In the genomic region with DNA sequence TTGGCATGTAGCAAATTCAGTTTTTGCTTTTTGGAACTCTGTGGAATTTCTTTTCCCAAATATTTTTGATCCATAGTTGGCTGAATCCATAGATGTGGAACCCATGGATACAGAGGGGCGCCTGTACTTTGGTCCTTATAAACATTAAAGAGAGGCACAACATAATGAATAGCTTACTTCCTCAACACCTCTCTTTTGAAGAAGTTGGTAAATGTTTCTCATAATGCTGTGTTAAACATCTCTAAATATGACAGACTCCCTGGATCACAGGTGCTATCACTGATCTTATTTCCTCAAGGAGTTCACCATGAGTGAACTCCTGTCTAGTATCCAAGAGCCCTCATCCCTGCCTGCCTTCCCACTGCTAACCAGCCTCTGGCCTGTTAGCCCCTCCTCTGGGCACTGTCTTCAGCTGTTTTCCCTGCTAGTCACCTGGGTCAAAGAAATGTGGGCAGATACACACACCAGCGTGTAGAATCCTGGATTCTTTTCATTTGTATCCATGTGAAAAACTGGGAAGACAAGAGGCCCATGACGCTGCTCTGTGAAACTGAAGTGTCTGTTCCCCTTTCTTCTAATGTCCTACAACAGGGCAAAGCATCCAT, we compare ENCODE assay signal across 1 cellular context.
TF ChIP-seq lines count a peak whose summit lies in the region.

No MANE protein-coding gene starts in this region.

TF ChIP-seq in K562, 482 proteins besides CTCF, POLR2A, EP300 and RAD21 (continued from another document):
- TF ChIP-seq THAP12 (CRISPR knock-in tag; IDR thresholded peaks at IDR 0.05) = no peak
- TF ChIP-seq ILF3 (IDR thresholded peaks at IDR 0.05; ENCODE audit: borderline replicate concordance) = 0 out of 2 replicates have a peak, but pooled peaks have one; percentile 46
- peak; percentile 66 for TF ChIP-seq ZNF232 (CRISPR knock-in tag; IDR thresholded peaks at IDR 0.05)
- peak; percentile 29; the same call in 1 of the 2 replicates for TF ChIP-seq ZFX (CRISPR knock-in tag; IDR thresholded peaks at IDR 0.05)
- 0 out of 2 replicates have a peak, but pooled peaks have one; percentile 29 for TF ChIP-seq ELF1 (tag; IDR thresholded peaks at IDR 0.05)
- peak; percentile 72; the same call in 1 of the 2 replicates for TF ChIP-seq ZNF408 (CRISPR knock-in tag; IDR thresholded peaks at IDR 0.05; ENCODE audit: low read depth)
- TF ChIP-seq MTF1 (CRISPR knock-in tag; IDR thresholded peaks at IDR 0.05; ENCODE audit: borderline replicate concordance) = 0 out of 2 replicates have a peak, but pooled peaks have one; percentile 53
- TF ChIP-seq WHSC1 (IDR thresholded peaks at IDR 0.05; ENCODE audit: low read length) = peak; percentile 97
- no peak for TF ChIP-seq KHSRP (IDR thresholded peaks at IDR 0.05)
- no peak for TF ChIP-seq HNRNPLL (IDR thresholded peaks at IDR 0.05; ENCODE audit: low read depth, low read length, poor library complexity, severe bottlenecking)
- TF ChIP-seq, protein P1, sequence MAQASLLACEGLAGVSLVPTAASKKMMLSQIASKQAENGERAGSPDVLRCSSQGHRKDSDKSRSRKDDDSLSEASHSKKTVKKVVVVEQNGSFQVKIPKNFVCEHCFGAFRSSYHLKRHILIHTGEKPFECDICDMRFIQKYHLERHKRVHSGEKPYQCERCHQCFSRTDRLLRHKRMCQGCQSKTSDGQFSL (CRISPR knock-in tag; IDR thresholded peaks at IDR 0.05) = no peak
- TF ChIP-seq, protein P1 (tag; IDR thresholded peaks at IDR 0.05) = no peak
- TF ChIP-seq RBM34 (IDR thresholded peaks at IDR 0.05; ENCODE audit: borderline replicate concordance, insufficient read depth, low read length) = no peak
